ENCODE assay signal across 14 cellular contexts in the genomic region with DNA sequence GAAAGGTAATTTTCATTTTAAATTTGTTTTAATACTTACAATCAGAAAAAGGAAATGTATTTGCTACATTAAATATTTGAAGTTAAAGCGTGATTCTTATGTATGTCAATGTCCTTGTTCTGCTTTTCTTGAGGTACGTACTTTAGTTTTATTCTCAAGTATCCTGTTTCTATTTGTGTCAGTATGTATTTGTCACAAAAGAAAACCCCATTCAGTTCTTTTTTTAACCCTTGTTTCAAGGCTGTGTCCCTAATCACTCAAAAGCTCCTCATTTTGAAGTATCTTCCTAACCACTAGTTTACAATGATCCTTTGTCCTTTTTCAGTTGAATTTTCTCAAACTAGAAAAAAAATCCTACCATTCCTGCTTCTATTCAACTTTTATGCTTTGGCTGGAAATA. TPM values are rescaled to one million over a fixed set of nuclear protein-coding genes. Genes with fewer than 3 reads are reported as not detected.
DNase-seq lines count a peak whose midpoint lies in the region; ATAC-seq, FAIRE-seq and TF ChIP-seq lines count a peak whose summit lies in the region.
"Had no signal": no experiment of that assay in that cellular context is flagged by ENCODE, and none has a peak within 500 bp of the region (broad histone marks: within the 10 kb centered on the region; RNA-seq: fewer than 3 reads in every experiment).

No MANE protein-coding gene starts in this region.

- H3K4me1 Mint-ChIP-seq in CD14-positive monocyte (peaks cover 14% of the 10 kb centered on the region), type B pancreatic cell (ENCODE audit: unreplicated experiment) (peaks cover 10% of the 10 kb centered on the region)

- H3K4me3 ChIP-seq in pancreas: no peak overlapping the region

- H3K9me3 Mint-ChIP-seq in CD14-positive monocyte: peaks cover 0 to 2% (median 0%) of the 10 kb centered on the region in 7 donors
- H3K9me3 Mint-ChIP-seq in type B pancreatic cell: no peaks in the 10 kb centered on the region
- H3K9me3 Mint-ChIP-seq: activated CD4-positive, alpha-beta T cell treated with anti-CD3 and anti-CD28 coated beads, Interleukin-2, amount 10 ng/mL, durations not matched to agents 24 days and 14 days; activated naive CD4-positive, alpha-beta T cell treated with anti-CD3 and anti-CD28 coated beads, Interleukin-2, amount 50 U/mL, for 24 hours had no signal

- intact Hi-C loops in pancreas (cut with DNase I): no loop called here
- intact Hi-C loops in CD14-positive monocyte (cut with micrococcal nuclease): no loop called here

- H3K36me3 ChIP-seq in pancreas: no peaks in the 10 kb centered on the region

- DNase-seq in pancreas (no peak), CD14-positive monocyte (ENCODE audit: low spot score) (no peak), type B pancreatic cell (ENCODE audit: extremely low spot score, unreplicated experiment) (no peak)
- DNase-seq: activated CD4-positive, alpha-beta T cell treated with anti-CD3 and anti-CD28 coated beads, Interleukin-2, amount 10 ng/mL, durations not matched to agents 24 days and 14 days; kidney; NCI-H510A; stimulated activated CD4-positive, alpha-beta T cell treated with anti-CD3 and anti-CD28 coated beads, Interleukin-4, amount 100 ng/mL, for 1 hour; substantia nigra had no signal

- 92 to 95% methylated on average over 2 of the region's 2 CpGs for WGBS in pancreas, 2 donors

- no peaks in the 10 kb centered on the region for H3K9me3 ChIP-seq in pancreas

- H3K27me3 Mint-ChIP-seq in CD14-positive monocyte (ENCODE audit: low read depth in 3 of 3) (peaks cover 0 to 1% (median 0%) of the 10 kb centered on the region in 3 donors), type B pancreatic cell (no peaks in the 10 kb centered on the region)
- H3K27me3 Mint-ChIP-seq: activated CD4-positive, alpha-beta T cell treated with anti-CD3 and anti-CD28 coated beads, Interleukin-2, amount 10 ng/mL, durations not matched to agents 24 days and 14 days; activated naive CD4-positive, alpha-beta T cell treated with anti-CD3 and anti-CD28 coated beads, Interleukin-2, amount 50 U/mL, for 24 hours had no signal

- H3K27ac ChIP-seq in pancreas: no peak overlapping the region

- H3K27ac Mint-ChIP-seq in CD14-positive monocyte: peak overlapping the region in 1 of 7 donors; percentile 50
- no peak overlapping the region for H3K27ac Mint-ChIP-seq in type B pancreatic cell
- H3K27ac Mint-ChIP-seq: activated CD4-positive, alpha-beta T cell treated with anti-CD3 and anti-CD28 coated beads, Interleukin-2, amount 10 ng/mL, durations not matched to agents 24 days and 14 days; activated naive CD4-positive, alpha-beta T cell treated with anti-CD3 and anti-CD28 coated beads, Interleukin-2, amount 50 U/mL, for 24 hours had no signal

- peak; percentile 73 for FAIRE-seq in pancreas (lab: Jason Lieb, UNC)
- FAIRE-seq: kidney had no signal

- peaks cover 51 to 57% of the 10 kb centered on the region in 2 donors for H3K36me3 Mint-ChIP-seq in CD14-positive monocyte
- peaks cover 31% of the 10 kb centered on the region for H3K36me3 Mint-ChIP-seq in type B pancreatic cell

- TF ChIP-seq CTCF in pancreas (IDR thresholded peaks at IDR 0.05) (no peak), CD14-positive monocyte (IDR thresholded peaks at IDR 0.05) (no peak), type B pancreatic cell (conservative IDR thresholded peaks at IDR 0.05) (no peak)

- H3K4me3 Mint-ChIP-seq in CD14-positive monocyte (no peak overlapping the region), type B pancreatic cell (no peak overlapping the region)
- H3K4me3 Mint-ChIP-seq: activated CD4-positive, alpha-beta T cell treated with anti-CD3 and anti-CD28 coated beads, Interleukin-2, amount 10 ng/mL, durations not matched to agents 24 days and 14 days; activated naive CD4-positive, alpha-beta T cell treated with anti-CD3 and anti-CD28 coated beads, Interleukin-2, amount 50 U/mL, for 24 hours had no signal

- no peaks in the 10 kb centered on the region for H3K27me3 ChIP-seq in pancreas

- peak; percentile 72 for ATAC-seq in GM18907 (IDR thresholded peaks at IDR 0.05; ENCODE audit: unreplicated experiment)
- ATAC-seq in GM21723 (IDR thresholded peaks at IDR 0.05; ENCODE audit: unreplicated experiment): peak; percentile 92
- peak; percentile 78 for ATAC-seq in HG03159 (IDR thresholded peaks at IDR 0.05; ENCODE audit: unreplicated experiment)
- ATAC-seq in pancreas: no peak
- ATAC-seq in GM19023 (IDR thresholded peaks at IDR 0.05; ENCODE audit: unreplicated experiment): no peak
- ATAC-seq in HG02840 (IDR thresholded peaks at IDR 0.05; ENCODE audit: low FRiP score, unreplicated experiment): no peak

- H3K4me1 ChIP-seq in pancreas: peaks cover 9 to 18% (median 14%) of the 10 kb centered on the region in 3 donors

RNA-seq across cellular contexts. Expression of a gene that starts 25.2 kb away (rescaled TPM):
- total RNA-seq in pancreas (10 to 100 TPM; 15.8 to 24.0 (median 19.5) TPM), type B pancreatic cell (ENCODE audit: low replicate concordance) (25.4 and 42.2 TPM in 2 replicates)
- polyA plus RNA-seq in pancreas (1 to 10 TPM; 4.3 to 6.4 TPM), CD14-positive monocyte (1 to 10 TPM; 5.3 to 6.9 TPM)

RNA-seq across cellular contexts. Expression of a gene that starts 25.8 kb away (rescaled TPM):
- total RNA-seq in pancreas: 1 to 10 TPM; 3.3 to 5.7 (median 4.7) TPM
- 1 to 10 TPM; 2.4 to 4.0 TPM for polyA plus RNA-seq in pancreas
- 1 to 10 TPM; 1.3 TPM for polyA plus RNA-seq in CD14-positive monocyte
- total RNA-seq in type B pancreatic cell (ENCODE audit: low replicate concordance): 7.3 and 9.2 TPM in 2 replicates

Comparison
In these comparisons a context has a peak if more than half of its experiments do, and no peak if none do; other contexts are left out.
1. ATAC-seq: peak in GM18907 (single experiment), GM21723 (single experiment) and HG03159 (single experiment); none in pancreas (0 of 4), GM19023 (single experiment) and HG02840 (single experiment).